9 cellular contexts compared by ENCODE assay signal in the genomic region with DNA sequence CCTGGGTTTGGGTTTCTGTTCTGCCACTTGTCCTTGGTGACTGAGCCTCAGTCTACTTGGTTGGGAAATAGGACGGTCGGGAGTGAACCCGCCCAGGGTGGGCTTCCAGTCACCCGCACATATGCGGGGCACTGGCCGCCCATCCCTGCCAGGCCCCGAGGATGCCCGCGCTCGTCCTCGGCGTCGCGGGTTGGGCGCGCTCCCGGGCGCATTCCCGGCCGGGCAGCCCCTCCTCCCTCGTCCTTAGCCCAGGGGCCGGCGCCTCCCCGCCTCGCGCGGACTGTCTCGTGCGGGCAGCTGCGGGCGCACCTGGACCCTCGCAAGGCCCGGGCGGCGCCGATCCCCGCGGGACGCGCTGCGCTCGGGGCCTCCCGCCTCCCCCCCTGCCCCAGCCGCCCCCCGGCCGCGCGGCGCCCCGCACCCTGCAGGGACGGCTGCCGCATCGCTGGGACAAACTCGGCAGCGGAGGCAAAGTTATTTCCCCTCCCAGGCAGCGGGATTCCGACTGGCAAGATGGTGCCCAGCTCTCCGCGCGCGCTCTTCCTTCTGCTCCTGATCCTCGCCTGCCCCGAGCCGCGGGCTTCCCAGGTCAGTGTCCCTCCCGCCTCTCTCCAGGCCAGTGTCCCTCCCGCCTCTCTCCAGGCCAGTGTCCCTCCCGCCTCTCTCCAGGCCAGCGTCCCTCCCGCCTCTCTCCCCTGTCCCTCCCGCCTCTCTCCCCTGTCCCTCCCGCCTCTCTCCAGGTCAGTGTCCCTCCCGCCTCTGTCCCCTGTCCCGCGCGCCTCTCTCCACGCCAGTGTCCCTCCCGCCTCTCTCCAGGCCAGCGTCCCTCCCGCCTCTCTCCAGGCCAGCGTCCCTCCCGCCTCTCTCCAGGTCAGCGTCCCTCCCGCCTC. TPM values are rescaled to one million over a fixed set of nuclear protein-coding genes. Genes with fewer than 3 reads are reported as not detected.
A peak's percentile ranks its signal among the peaks of the same experiment; 100 is the strongest.
DNase-seq lines count a peak whose midpoint lies in the region; ATAC-seq lines count a peak whose summit lies in the region.
"Had no signal": no experiment of that assay in that cellular context is flagged by ENCODE, and none has a peak within 500 bp of the region (broad histone marks: within the 10 kb centered on the region; RNA-seq: fewer than 3 reads in every experiment).

Gene FBLN7 (plus strand): TSS at position 243 of the 890 bp plus-strand sequence. CDS start 271 bp downstream, at position 514.

- intact Hi-C loops in left colon (cut with DNase I, micrococcal nuclease): no loop called here

- peak within 1 kb of the TSS; percentile 73 for H3K4me3 ChIP-seq in CD4-positive, CD25-positive, alpha-beta regulatory T cell (ENCODE audit: low read depth, low read length)
- peak within 1 kb of the TSS; percentile 56 for H3K4me3 ChIP-seq in HUES48 (ENCODE audit: low read depth, low read length)
- H3K4me3 ChIP-seq in subcutaneous abdominal adipose tissue (ENCODE audit: low read depth in 1 of 5, low read length in 5 of 5): peak within 1 kb of the TSS; percentile 57 to 73 (median 67)

- H3K27ac ChIP-seq in CD4-positive, CD25-positive, alpha-beta regulatory T cell (ENCODE audit: insufficient read depth, low read length, poor library complexity, severe bottlenecking): no peak within 1 kb of the TSS
- H3K27ac ChIP-seq in HUES48 (ENCODE audit: low read depth, low read length) (no peak within 1 kb of the TSS), subcutaneous abdominal adipose tissue (ENCODE audit: low read depth, low read length) (no peak within 1 kb of the TSS)
- H3K27ac ChIP-seq: neutrophil had no signal

- H3K4me1 ChIP-seq in CD4-positive, CD25-positive, alpha-beta regulatory T cell (ENCODE audit: control insufficient read depth, insufficient read depth, low read length, poor library complexity, severe bottlenecking): peaks cover 13% of the 10 kb centered on the region
- H3K4me1 ChIP-seq in HUES48 (ENCODE audit: control insufficient read depth, insufficient read depth, low read length): no peaks in the 10 kb centered on the region
- H3K4me1 ChIP-seq in subcutaneous abdominal adipose tissue (ENCODE audit: control insufficient read depth in 5 of 5, insufficient read depth in 5 of 5, low read length in 5 of 5): peaks cover 4 to 15% (median 9%) of the 10 kb centered on the region in 5 donors

- no peaks in the 10 kb centered on the region for H3K9me3 ChIP-seq in CD4-positive, CD25-positive, alpha-beta regulatory T cell (ENCODE audit: control insufficient read depth in 2 of 2, low read length in 2 of 2)
- H3K9me3 ChIP-seq in HUES48 (ENCODE audit: control insufficient read depth, insufficient read depth, low read length): no peaks in the 10 kb centered on the region
- H3K9me3 ChIP-seq in subcutaneous abdominal adipose tissue (ENCODE audit: control insufficient read depth in 5 of 5, low read length in 5 of 5): peaks cover 0 to 7% (median under 1%) of the 10 kb centered on the region in 5 donors
- H3K9me3 ChIP-seq: neutrophil had no signal

- H3K9ac ChIP-seq in HUES48 (ENCODE audit: low read depth, low read length) (no peak within 1 kb of the TSS), subcutaneous abdominal adipose tissue (ENCODE audit: low read length in 5 of 5) (peak within 1 kb of the TSS in 3 of 5 donors; percentile 11 to 54 (median 51))

- no peaks in the 10 kb centered on the region for H3K27me3 ChIP-seq in CD4-positive, CD25-positive, alpha-beta regulatory T cell (ENCODE audit: control insufficient read depth, insufficient read depth, low read length)
- H3K27me3 ChIP-seq in HUES48 (ENCODE audit: control insufficient read depth, insufficient read depth, low read length): peaks cover 65% of the 10 kb centered on the region
- peaks cover 0 to 8% (median 3%) of the 10 kb centered on the region in 5 donors for H3K27me3 ChIP-seq in subcutaneous abdominal adipose tissue (ENCODE audit: control insufficient read depth in 5 of 5, insufficient read depth in 4 of 5, low read length in 5 of 5)

- H3K9me3 Mint-ChIP-seq in CD4-positive, CD25-positive, alpha-beta regulatory T cell: peaks cover 0 to 4% (median 0%) of the 10 kb centered on the region in 7 donors

- no peaks in the 10 kb centered on the region for H3K36me3 ChIP-seq in CD4-positive, CD25-positive, alpha-beta regulatory T cell (ENCODE audit: control insufficient read depth, insufficient read depth, low read length)
- H3K36me3 ChIP-seq in HUES48 (ENCODE audit: control insufficient read depth, insufficient read depth, low read length): no peaks in the 10 kb centered on the region
- no peaks in the 10 kb centered on the region for H3K36me3 ChIP-seq in subcutaneous abdominal adipose tissue (ENCODE audit: control insufficient read depth in 5 of 5, insufficient read depth in 5 of 5, low read length in 5 of 5)
- H3K36me3 ChIP-seq: neutrophil had no signal

- no peak for ATAC-seq in CD4-positive, CD25-positive, alpha-beta regulatory T cell (ENCODE audit: low read depth in 2 of 2)
- ATAC-seq in left colon (peak; percentile 42), GM21423 (IDR thresholded peaks at IDR 0.05; ENCODE audit: unreplicated experiment) (no peak), GM21619 (IDR thresholded peaks at IDR 0.05; ENCODE audit: unreplicated experiment) (no peak)

- H3K27ac Mint-ChIP-seq in CD4-positive, CD25-positive, alpha-beta regulatory T cell: peak within 1 kb of the TSS; percentile 71 to 86 (median 85)

- DNase-seq in CD4-positive, CD25-positive, alpha-beta regulatory T cell: no peak
- DNase-seq in astrocyte of the hippocampus (ENCODE audit: low read depth, low spot score) (peak; percentile 49), left colon (no peak), NCI-H2171 (lab: John Stamatoyannopoulos, UW) (no peak)

- peaks cover 9% of the 10 kb centered on the region for H3K36me3 Mint-ChIP-seq in CD4-positive, CD25-positive, alpha-beta regulatory T cell

- H3K4me3 Mint-ChIP-seq in CD4-positive, CD25-positive, alpha-beta regulatory T cell: peak within 1 kb of the TSS; percentile 74 to 85 (median 78)

- peaks cover 32% of the 10 kb centered on the region for H3K27me3 Mint-ChIP-seq in CD4-positive, CD25-positive, alpha-beta regulatory T cell

- peaks cover 0 to 19% (median 13%) of the 10 kb centered on the region in 4 donors for H3K4me1 Mint-ChIP-seq in CD4-positive, CD25-positive, alpha-beta regulatory T cell

RNA-seq across cellular contexts. Expression of gene FBLN7, which starts in this region (rescaled TPM):
- 19.3 TPM for total RNA-seq in CD4-positive, CD25-positive, alpha-beta regulatory T cell
- polyA plus RNA-seq in CD4-positive, CD25-positive, alpha-beta regulatory T cell: 10 to 100 TPM; 29.9 to 40.2 (median 36.5) TPM
- 1 to 10 TPM in 1 of 2 donors, under 1 TPM in 1; 0.70 to 1.5 TPM for total RNA-seq in left colon
